8 cellular contexts compared by ENCODE assay signal in genomic region chr20:10427060-10427692, GRCh38. TPM values are rescaled to one million over a fixed set of nuclear protein-coding genes. Genes with fewer than 3 reads are reported as not detected.
A peak's percentile ranks its signal among the peaks of the same experiment; 100 is the strongest.
DNase-seq lines count a peak whose midpoint lies in the region; ATAC-seq and TF ChIP-seq lines count a peak whose summit lies in the region.

No MANE protein-coding gene starts in this region.

- 38% methylated on average over 3 of the region's 3 CpGs for WGBS in upper lobe of left lung, 2 donors

- peaks cover 6% of the 10 kb centered on the region for H3K4me1 Mint-ChIP-seq in mesothelial cell of epicardium

- H3K27ac Mint-ChIP-seq in mesothelial cell of epicardium: no peak overlapping the region

- no peaks in the 10 kb centered on the region for H3K9me3 Mint-ChIP-seq in mesothelial cell of epicardium

- peaks cover 5% of the 10 kb centered on the region for H3K36me3 ChIP-seq in effector memory CD4-positive, alpha-beta T cell (ENCODE audit: control insufficient read depth, insufficient read depth, low read length)
- H3K36me3 ChIP-seq in upper lobe of left lung: peaks cover 0 to 6% (median 0%) of the 10 kb centered on the region in 4 donors

- peak in 1 of 2 donors; percentile 59 for ATAC-seq in upper lobe of left lung (ENCODE audit: low FRiP score in 2 of 2)
- ATAC-seq in GM18502 (IDR thresholded peaks at IDR 0.05; ENCODE audit: poor library complexity, unreplicated experiment): no peak

- no peaks in the 10 kb centered on the region for H3K27me3 ChIP-seq in effector memory CD4-positive, alpha-beta T cell (replicated peaks; ENCODE audit: control insufficient read depth, insufficient read depth, low read length, poor library complexity, severe bottlenecking)
- no peaks in the 10 kb centered on the region for H3K27me3 ChIP-seq in upper lobe of left lung

- peak; percentile 56 for DNase-seq in NCI-H82 (lab: John Stamatoyannopoulos, UW)
- DNase-seq in NCI-H82 treated with DMSO at 0.1 percent for 48 hours (lab: John Stamatoyannopoulos, UW; ENCODE audit: unreplicated experiment): no peak
- peak; percentile 20 for DNase-seq in NCI-H1092 treated with DMSO at 0.1 percent for 48 hours (lab: John Stamatoyannopoulos, UW)
- DNase-seq in effector memory CD4-positive, alpha-beta T cell: peak in 2 of 3 donors; percentile 14 to 33
- DNase-seq in mesothelial cell of epicardium (ENCODE audit: low spot score in 2 of 2, unreplicated experiment in 2 of 2): peak in 1 of 2 experiments; percentile 46
- DNase-seq in upper lobe of left lung: peak in 1 of 2 donors; percentile 45

- H3K4me3 ChIP-seq in WI38 (ENCODE audit: low read depth, low read length): no peak overlapping the region
- H3K4me3 ChIP-seq in effector memory CD4-positive, alpha-beta T cell (ENCODE audit: insufficient read depth, low read depth, low read length, poor library complexity, severe bottlenecking): no peak overlapping the region
- no peak overlapping the region for H3K4me3 ChIP-seq in upper lobe of left lung

- peak; percentile 72 for TF ChIP-seq CTCF in WI38 (IDR thresholded peaks at IDR 0.05; ENCODE audit: low read depth, low read length)
- peak; percentile 71 for TF ChIP-seq CTCF in mesothelial cell of epicardium (IDR thresholded peaks at IDR 0.05; ENCODE audit: unreplicated experiment)
- peak in 5 of 6 experiments; percentile 51 to 63 (median 57) for TF ChIP-seq CTCF in upper lobe of left lung (IDR thresholded peaks at IDR 0.05)

- no peak for TF ChIP-seq POLR2A in upper lobe of left lung (IDR thresholded peaks at IDR 0.05)

- TF ChIP-seq EP300 in upper lobe of left lung (IDR thresholded peaks at IDR 0.05): no peak

- H3K36me3 Mint-ChIP-seq in mesothelial cell of epicardium: no peaks in the 10 kb centered on the region

- H3K27ac ChIP-seq in effector memory CD4-positive, alpha-beta T cell (ENCODE audit: insufficient read depth, low read length, poor library complexity, severe bottlenecking): no peak overlapping the region
- no peak overlapping the region for H3K27ac ChIP-seq in upper lobe of left lung

- H3K4me3 Mint-ChIP-seq in mesothelial cell of epicardium: no peak overlapping the region

- peaks cover 3% of the 10 kb centered on the region for H3K4me1 ChIP-seq in effector memory CD4-positive, alpha-beta T cell (ENCODE audit: control insufficient read depth, insufficient read depth, low read length, poor library complexity, severe bottlenecking)
- H3K4me1 ChIP-seq in upper lobe of left lung: peaks cover 6 to 12% (median 9%) of the 10 kb centered on the region in 4 donors

- H3K9me3 ChIP-seq in effector memory CD4-positive, alpha-beta T cell (ENCODE audit: control insufficient read depth, low read length): no peaks in the 10 kb centered on the region
- H3K9me3 ChIP-seq in upper lobe of left lung: no peaks in the 10 kb centered on the region

- H3K27me3 Mint-ChIP-seq in mesothelial cell of epicardium (ENCODE audit: low read depth): no peaks in the 10 kb centered on the region

RNA-seq across cellular contexts. Expression of gene MKKS, which starts 6.8 kb away (rescaled TPM):
- 9.9 to 11.8 TPM (median 10.7 TPM) in 3 replicates for total RNA-seq in mesothelial cell of epicardium
- 10 to 100 TPM in 4 of 6 donors, 1 to 10 TPM in 2; 3.1 to 19.3 (median 11.8) TPM for total RNA-seq in upper lobe of left lung

RNA-seq across cellular contexts. Expression of gene SLX4IP, which starts 7.9 kb away (rescaled TPM):
- 10.3 to 11.2 TPM (median 10.4 TPM) in 3 replicates for total RNA-seq in mesothelial cell of epicardium
- 1 to 10 TPM; 3.2 to 6.0 (median 4.5) TPM for total RNA-seq in upper lobe of left lung
